ENCODE assay signal across 24 cellular contexts in genomic region chr12:83997425-83997824, GRCh38.
DNase-seq lines count a peak whose midpoint lies in the region; ATAC-seq, FAIRE-seq and TF ChIP-seq lines count a peak whose summit lies in the region.
"Had no signal": no experiment of that assay in that cellular context is flagged by ENCODE, and none has a peak within 500 bp of the region (broad histone marks: within the 10 kb centered on the region; RNA-seq: fewer than 3 reads in every experiment).

No MANE protein-coding gene starts in this region.

- TF ChIP-seq EP300 in A549 (IDR thresholded peaks at IDR 0.05) (no peak), H1 (IDR thresholded peaks at IDR 0.05; ENCODE audit: borderline replicate concordance in 1 of 2, low read depth in 2 of 2, low read length in 2 of 2) (no peak)

- intact Hi-C loops in IMR-90 (cut with micrococcal nuclease), result no loop called here

- H3K9me1 ChIP-seq in IMR-90 (ENCODE audit: insufficient read depth, low read length), result no peaks in the 10 kb centered on the region

- H2BK5ac ChIP-seq in IMR-90 (ENCODE audit: low read depth, low read length, poor library complexity, severe bottlenecking) (no peak overlapping the region), H1 (ENCODE audit: low read depth, low read length) (no peak overlapping the region)

- no peak overlapping the region for H3K27ac ChIP-seq in A549
- no peak overlapping the region for H3K27ac ChIP-seq in IMR-90 (ENCODE audit: insufficient read depth, low read length)
- H3K27ac ChIP-seq in H1 (ENCODE audit: low read depth, low read length), result no peak overlapping the region
- no peak overlapping the region for H3K27ac ChIP-seq in smooth muscle cell (ENCODE audit: low read depth)
- H3K27ac ChIP-seq: 22Rv1; BLaER1 treated with 17β-estradiol and CSF1 and Interleukin-3, amounts not matched to agents 10 nM and 100 nM had no signal

- H2BK12ac ChIP-seq in H1 (ENCODE audit: low read depth, low read length), result no peak overlapping the region

- TF ChIP-seq CTCF in A549 (IDR thresholded peaks at IDR 0.05) (no peak), IMR-90 (conservative IDR thresholded peaks at IDR 0.05; ENCODE audit: low read depth, low read length) (no peak), H1 (IDR thresholded peaks at IDR 0.05; ENCODE audit: control extremely low read depth in 1 of 3, insufficient read depth in 1 of 3, low read depth in 1 of 3, low read length in 3 of 3) (no peak), smooth muscle cell (IDR thresholded peaks at IDR 0.05; ENCODE audit: borderline replicate concordance, insufficient read depth, poor library complexity, severe bottlenecking) (no peak)

- H3K4me3 ChIP-seq in A549, result no peak overlapping the region
- H3K4me3 ChIP-seq in IMR-90 (ENCODE audit: insufficient read depth, low read depth, low read length), result no peak overlapping the region
- no peak overlapping the region for H3K4me3 ChIP-seq in H1 (ENCODE audit: extremely low read depth in 1 of 4, insufficient read depth in 2 of 4, low read depth in 3 of 4, low read length in 4 of 4)
- H3K4me3 ChIP-seq in smooth muscle cell, result no peak overlapping the region
- H3K4me3 ChIP-seq: BLaER1 treated with 17β-estradiol and CSF1 and Interleukin-3, amounts not matched to agents 10 nM and 100 nM; GM12878 had no signal

- no peak overlapping the region for H2BK20ac ChIP-seq in IMR-90 (ENCODE audit: low read depth, low read length)
- H2BK20ac ChIP-seq in H1 (ENCODE audit: low read length), result no peak overlapping the region

- no peak overlapping the region for H2AK9ac ChIP-seq in IMR-90 (replicated peaks; ENCODE audit: low read depth, low read length, poor library complexity)

- H3K9me3 ChIP-seq in A549 (no peaks in the 10 kb centered on the region), IMR-90 (ENCODE audit: control insufficient read depth, insufficient read depth, low read length) (no peaks in the 10 kb centered on the region), H1 (ENCODE audit: insufficient read depth in 2 of 2, low read depth in 1 of 2, low read length in 1 of 2) (no peaks in the 10 kb centered on the region), smooth muscle cell (replicated peaks; ENCODE audit: low read depth) (no peaks in the 10 kb centered on the region)
- H3K9me3 ChIP-seq: BE2C; BLaER1 treated with 17β-estradiol and CSF1 and Interleukin-3, amounts not matched to agents 10 nM and 100 nM had no signal

- no peaks in the 10 kb centered on the region for H4K20me1 ChIP-seq in IMR-90 (ENCODE audit: insufficient read depth, low read length)
- no peaks in the 10 kb centered on the region for H4K20me1 ChIP-seq in H1 (replicated peaks in 1 of 2; ENCODE audit: control insufficient read depth in 1 of 2, insufficient read depth in 2 of 2, low read length in 2 of 2)
- no peaks in the 10 kb centered on the region for H4K20me1 ChIP-seq in smooth muscle cell (ENCODE audit: low read depth)
- H4K20me1 ChIP-seq: BLaER1 treated with 17β-estradiol and CSF1 and Interleukin-3, amounts not matched to agents 10 nM and 100 nM had no signal

- H3K4me1 ChIP-seq in A549 (no peaks in the 10 kb centered on the region), IMR-90 (ENCODE audit: control insufficient read depth, insufficient read depth, low read length) (no peaks in the 10 kb centered on the region), H1 (replicated peaks in 1 of 4; ENCODE audit: control insufficient read depth in 3 of 4, insufficient read depth in 4 of 4, low read length in 3 of 4) (no peaks in the 10 kb centered on the region), smooth muscle cell (ENCODE audit: low read depth) (no peaks in the 10 kb centered on the region)
- H3K4me1 ChIP-seq: BE2C; BLaER1 treated with 17β-estradiol and CSF1 and Interleukin-3, amounts not matched to agents 10 nM and 100 nM had no signal

- no peak overlapping the region for H3K14ac ChIP-seq in IMR-90 (replicated peaks; ENCODE audit: low read depth, low read length)
- no peak overlapping the region for H3K14ac ChIP-seq in H1 (ENCODE audit: insufficient read length)

- H4K8ac ChIP-seq in IMR-90 (ENCODE audit: low read depth in 2 of 2, low read length in 2 of 2), result no peak overlapping the region
- H4K8ac ChIP-seq in H1 (ENCODE audit: extremely low read depth, insufficient read depth, low read length), result no peak overlapping the region

- dilution Hi-C loops in IMR-90 (cut with HindIII; ENCODE audit: low sequenced_read_pairs, unreplicated experiment), result no loop called here

- POLR2A ChIA-PET in A549 (lab: Yijun Ruan, JAX), result no interaction called here
- POLR2A ChIA-PET in IMR-90 (lab: Charles Lee; ENCODE audit: unreplicated experiment), result no interaction called here
- POLR2A ChIA-PET in H1 (lab: Charles Lee; ENCODE audit: partially characterized antibody), result no interaction called here

- H3K18ac ChIP-seq in IMR-90 (ENCODE audit: low read depth, low read length) (no peak overlapping the region), H1 (ENCODE audit: extremely low read depth, low read length) (no peak overlapping the region)

- no peaks in the 10 kb centered on the region for H3K79me2 ChIP-seq in H1 (ENCODE audit: control insufficient read depth in 1 of 2, insufficient read depth in 2 of 2, low read length in 2 of 2)
- no peaks in the 10 kb centered on the region for H3K79me2 ChIP-seq in smooth muscle cell (ENCODE audit: low read depth)

- CTCF ChIA-PET in A549 (lab: Yijun Ruan, JAX) (no interaction called here), IMR-90 (lab: Yijun Ruan, JAX) (no interaction called here), H1 (lab: Charles Lee; ENCODE audit: partially characterized antibody) (interaction anchor here (0.6 kb wide), 1 partner anchor 1573 kb away, joined by 3 read pairs; no protein-coding TSS in a partner anchor)

- H4K91ac ChIP-seq in IMR-90 (ENCODE audit: insufficient read depth, low read depth, low read length) (no peak overlapping the region), H1 (replicated peaks; ENCODE audit: insufficient read length, low read length) (no peak overlapping the region)

- no peak for ATAC-seq in A549
- ATAC-seq in IMR-90 (ENCODE audit: low read depth), result no peak
- ATAC-seq: GM12878 had no signal

- H3F3A ChIP-seq in smooth muscle cell (ENCODE audit: low read depth), result no peaks in the 10 kb centered on the region

- in situ Hi-C loops in IMR-90 (cut with MboI; ENCODE audit: low sequenced_read_pairs), result no loop called here

- FAIRE-seq in A549 (lab: Jason Lieb, UNC), result no peak
- no peak for FAIRE-seq in H1 (lab: Jason Lieb, UNC)
- FAIRE-seq: A204.1, D721Med, GM12878, GM19239 had no signal

- H4K5ac ChIP-seq in IMR-90 (ENCODE audit: low read depth, low read length) (no peak overlapping the region), H1 (ENCODE audit: insufficient read length, low read depth, low read length) (no peak overlapping the region)

- H3K36me3 ChIP-seq in IMR-90 (ENCODE audit: control insufficient read depth, insufficient read depth, low read length) (no peaks in the 10 kb centered on the region), H1 (ENCODE audit: control insufficient read depth in 2 of 4, insufficient read depth in 4 of 4, low read length in 3 of 4) (no peaks in the 10 kb centered on the region), smooth muscle cell (ENCODE audit: low read depth) (no peaks in the 10 kb centered on the region)
- H3K36me3 ChIP-seq: BE2C; BLaER1 treated with 17β-estradiol and CSF1 and Interleukin-3, amounts not matched to agents 10 nM and 100 nM had no signal

- no peak overlapping the region for H3K9ac ChIP-seq in IMR-90 (ENCODE audit: low read depth, low read length)
- no peak overlapping the region for H3K9ac ChIP-seq in H1 (replicated peaks in 1 of 4; ENCODE audit: extremely low read depth in 1 of 4, low read depth in 3 of 4, low read length in 3 of 4)
- no peak overlapping the region for H3K9ac ChIP-seq in smooth muscle cell (ENCODE audit: low read depth)
- H3K9ac ChIP-seq: BLaER1 treated with 17β-estradiol and CSF1 and Interleukin-3, amounts not matched to agents 10 nM and 100 nM had no signal

- H2BK15ac ChIP-seq in IMR-90 (ENCODE audit: low read depth, low read length) (no peak overlapping the region), H1 (ENCODE audit: low read length) (no peak overlapping the region)

- H2BK120ac ChIP-seq in IMR-90 (ENCODE audit: low read depth, low read length) (no peak overlapping the region), H1 (replicated peaks; ENCODE audit: low read depth, low read length) (no peak overlapping the region)

- no peak overlapping the region for H3K4me2 ChIP-seq in A549
- no peak overlapping the region for H3K4me2 ChIP-seq in IMR-90 (ENCODE audit: low read depth, low read length)
- H3K4me2 ChIP-seq in H1 (ENCODE audit: insufficient read depth in 1 of 2, low read depth in 2 of 2, low read length in 2 of 2), result no peak overlapping the region
- H3K4me2 ChIP-seq in smooth muscle cell, result no peak overlapping the region
- H3K4me2 ChIP-seq: BLaER1 treated with 17β-estradiol and CSF1 and Interleukin-3, amounts not matched to agents 10 nM and 100 nM had no signal

- H3K23me2 ChIP-seq in H1 (ENCODE audit: low read depth, low read length), result no peaks in the 10 kb centered on the region

- H3K4ac ChIP-seq in IMR-90 (ENCODE audit: low read depth, low read length) (no peak overlapping the region), H1 (replicated peaks; ENCODE audit: insufficient read length, low read depth, low read length) (no peak overlapping the region)

- H3K27me3 ChIP-seq in IMR-90 (ENCODE audit: control insufficient read depth, insufficient read depth, low read length), result no peaks in the 10 kb centered on the region
- H3K27me3 ChIP-seq in H1 (replicated peaks in 1 of 4; ENCODE audit: control insufficient read depth in 3 of 4, extremely low read depth in 1 of 4, insufficient read depth in 3 of 4, low read length in 3 of 4), result no peaks in the 10 kb centered on the region
- H3K27me3 ChIP-seq in smooth muscle cell (ENCODE audit: low read depth), result no peaks in the 10 kb centered on the region
- H3K27me3 ChIP-seq: BE2C; BLaER1 treated with 17β-estradiol and CSF1 and Interleukin-3, amounts not matched to agents 10 nM and 100 nM had no signal

- no peaks in the 10 kb centered on the region for H3K79me1 ChIP-seq in IMR-90 (ENCODE audit: low read depth in 1 of 2, low read length in 2 of 2)
- no peaks in the 10 kb centered on the region for H3K79me1 ChIP-seq in H1 (ENCODE audit: low read depth, low read length)

- DNase-seq in A549 (ENCODE audit: low read depth in 1 of 2, low spot score in 1 of 2) (no peak), IMR-90 (no peak), H1 (ENCODE audit: low read depth in 1 of 2, low spot score in 2 of 2) (no peak), smooth muscle cell (lab: John Stamatoyannopoulos, UW; ENCODE audit: unreplicated experiment) (no peak), NCI-H1048 (lab: John Stamatoyannopoulos, UW) (no peak), HuH-7 (ENCODE audit: low spot score) (no peak)
- DNase-seq: ACHN; AML-193; BE2C; CD4-positive, alpha-beta T cell; CD8-positive, alpha-beta memory T cell; DMS 273 treated with DMSO at 0.1 percent for 48 hours; DMS79; GDM1; GOT3; H7; HCEC 1CT; HFFc6 had no signal

- no peak for TF ChIP-seq POLR2A in A549 (IDR thresholded peaks at IDR 0.05; ENCODE audit: low read length)
- no peak for TF ChIP-seq POLR2A in IMR-90 (IDR thresholded peaks at IDR 0.05; ENCODE audit: low read depth, low read length)
- TF ChIP-seq POLR2A in H1 (IDR thresholded peaks at IDR 0.05; ENCODE audit: control extremely low read depth in 1 of 2, low read depth in 2 of 2, low read length in 2 of 2), result no peak

- H3K23ac ChIP-seq in IMR-90 (ENCODE audit: low read depth, low read length) (no peak overlapping the region), H1 (ENCODE audit: insufficient read length) (no peak overlapping the region)

- H2AFZ ChIP-seq in IMR-90 (replicated peaks; ENCODE audit: low read length, poor library complexity) (no peak overlapping the region), H1 (ENCODE audit: low read length) (no peak overlapping the region), smooth muscle cell (ENCODE audit: low read depth) (no peak overlapping the region)

- BruUV-seq in IMR-90 (replicated peaks; lab: Mats Ljungman, UMichigan), result no TSS peak

- H3K56ac ChIP-seq in IMR-90 (ENCODE audit: extremely low read depth, insufficient read depth, low read length) (no peak overlapping the region), H1 (replicated peaks; ENCODE audit: insufficient read length, low read depth, low read length) (no peak overlapping the region)

- H2AK5ac ChIP-seq in IMR-90 (ENCODE audit: low read depth, low read length), result no peak overlapping the region
- no peak overlapping the region for H2AK5ac ChIP-seq in H1 (ENCODE audit: low read depth, low read length)

- TF ChIP-seq RAD21 in A549 (conservative IDR thresholded peaks at IDR 0.05 in 1 of 2, IDR thresholded peaks at IDR 0.05 in 1 of 2), result no peak
- TF ChIP-seq RAD21 in IMR-90 (IDR thresholded peaks at IDR 0.05; ENCODE audit: low read length), result no peak
- no peak for TF ChIP-seq RAD21 in H1 (IDR thresholded peaks at IDR 0.05 in 1 of 2, conservative IDR thresholded peaks at IDR 0.05 in 1 of 2; ENCODE audit: low read depth in 2 of 2, low read length in 2 of 2)

Comparison
In these comparisons a context has a peak if more than half of its experiments do, and no peak if none do; other contexts are left out.
1. Of the 18 proteins assayed by ChIP-seq in both H1 and A549: peak only in H1: none; only in A549: none; in both: MAFK; in neither: 17.